Comparison of ENCODE assay signal across 9 cellular contexts in genomic region chrX:36844857-36845256, GRCh38.
"Had no signal": no experiment of that assay in that cellular context is flagged by ENCODE, and none has a peak within 500 bp of the region (broad histone marks: within the 10 kb centered on the region; RNA-seq: fewer than 3 reads in every experiment).

No MANE protein-coding gene starts in this region.

- H3K27ac ChIP-seq: HL-60, KMS-11 had no signal

- FAIRE-seq: H1, H54, HepG2 had no signal

- DNase-seq: H9, HCEC 1CT, KBM-7 had no signal

- H3K4me3 ChIP-seq: GM23338 had no signal

- ATAC-seq: GM23338, HepG2 had no signal
